Comparison of ENCODE assay signal across 8 cellular contexts in the genomic region with DNA sequence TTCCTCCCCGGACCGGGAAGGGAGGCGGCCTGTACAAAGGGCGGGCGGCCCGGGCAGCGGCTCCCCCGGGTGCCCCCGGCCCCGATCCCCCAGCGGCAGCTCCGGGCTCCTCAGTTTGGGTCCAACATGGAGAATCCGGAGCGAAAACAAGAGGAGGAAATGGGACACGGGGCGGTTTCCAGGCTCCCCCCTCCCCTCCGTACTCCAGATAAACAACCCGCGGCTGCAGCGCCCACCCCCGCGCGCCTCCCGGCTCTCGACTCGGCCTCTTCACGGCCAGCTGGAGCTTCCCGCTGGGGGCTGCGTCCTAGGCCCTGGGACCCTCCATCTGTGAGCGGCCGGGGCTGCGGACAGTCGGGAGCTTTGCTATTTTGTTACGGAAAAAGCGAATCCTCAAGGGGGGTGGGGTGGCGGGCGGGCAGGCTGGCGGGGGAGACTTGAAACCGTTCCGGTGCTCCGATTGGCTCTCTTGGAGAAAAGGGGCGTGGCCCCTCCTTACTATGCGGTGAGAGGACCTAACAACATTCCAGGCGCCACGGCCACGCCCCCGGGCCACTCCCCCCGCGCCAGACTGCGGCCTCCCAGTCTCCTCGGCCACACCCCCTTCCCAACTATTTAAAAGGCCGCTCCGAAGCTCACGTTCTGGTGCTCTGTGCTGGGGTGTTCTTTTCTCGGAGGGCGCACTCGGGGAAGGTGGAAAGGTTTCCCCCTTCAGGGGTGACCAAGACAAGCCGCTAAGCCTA. TPM values are rescaled to one million over a fixed set of nuclear protein-coding genes. Genes with fewer than 3 reads are reported as not detected.
A peak's percentile ranks its signal among the peaks of the same experiment; 100 is the strongest.
DNase-seq lines count a peak whose midpoint lies in the region; TF ChIP-seq lines count a peak whose summit lies in the region.

A gene with protein sequence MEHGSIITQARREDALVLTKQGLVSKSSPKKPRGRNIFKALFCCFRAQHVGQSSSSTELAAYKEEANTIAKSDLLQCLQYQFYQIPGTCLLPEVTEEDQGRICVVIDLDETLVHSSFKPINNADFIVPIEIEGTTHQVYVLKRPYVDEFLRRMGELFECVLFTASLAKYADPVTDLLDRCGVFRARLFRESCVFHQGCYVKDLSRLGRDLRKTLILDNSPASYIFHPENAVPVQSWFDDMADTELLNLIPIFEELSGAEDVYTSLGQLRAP (minus strand): TSS at position 153 of the 743 bp plus-strand sequence. CDS start 294 bp downstream, outside the sequence.

- peak within 1 kb of the TSS; percentile 100 for H3K27ac ChIP-seq in substantia nigra (ENCODE audit: low read depth, low read length, poor library complexity, severe bottlenecking)

- peaks cover 40% of the 10 kb centered on the region for H3K4me1 Mint-ChIP-seq in HFFc6 (ENCODE audit: low read depth)
- peaks cover 51% of the 10 kb centered on the region for H3K4me1 Mint-ChIP-seq in activated naive CD4-positive, alpha-beta T cell treated with anti-CD3 and anti-CD28 coated beads, Interleukin-2, amount 50 U/mL, for 24 hours

- DNase-seq in ELF-1 (ENCODE audit: low read depth, low spot score) (peak; percentile 99), HFFc6 (peak; percentile 98), NCI-H1105 (lab: John Stamatoyannopoulos, UW) (peak; percentile 91), SKM-1 (lab: John Stamatoyannopoulos, UW; ENCODE audit: unreplicated experiment) (peak; percentile 63), germinal center (ENCODE audit: low spot score) (peak; percentile 98), non-pigmented ciliary epithelial cell (ENCODE audit: low read depth) (peak; percentile 91), substantia nigra (lab: John Stamatoyannopoulos, UW) (peak; percentile 92 to 100 (median 98))

- H3K27me3 Mint-ChIP-seq in HFFc6 (ENCODE audit: insufficient read depth): peaks cover 8% of the 10 kb centered on the region
- H3K27me3 Mint-ChIP-seq in activated naive CD4-positive, alpha-beta T cell treated with anti-CD3 and anti-CD28 coated beads, Interleukin-2, amount 50 U/mL, for 24 hours: peaks cover 4% of the 10 kb centered on the region

- peak within 1 kb of the TSS; percentile 72 for H3K27ac Mint-ChIP-seq in HFFc6
- peak within 1 kb of the TSS; percentile 87 for H3K27ac Mint-ChIP-seq in activated naive CD4-positive, alpha-beta T cell treated with anti-CD3 and anti-CD28 coated beads, Interleukin-2, amount 50 U/mL, for 24 hours

- peak; percentile 9; the same call in 1 of the 2 replicates for TF ChIP-seq CTCF in HFFc6 (IDR thresholded peaks at IDR 0.05)

- peaks cover 5% of the 10 kb centered on the region; the same call in 1 of the 2 replicates for H3K36me3 Mint-ChIP-seq in HFFc6 (ENCODE audit: low read depth)
- no peaks in the 10 kb centered on the region for H3K36me3 Mint-ChIP-seq in activated naive CD4-positive, alpha-beta T cell treated with anti-CD3 and anti-CD28 coated beads, Interleukin-2, amount 50 U/mL, for 24 hours

- H3K4me3 Mint-ChIP-seq in HFFc6: peak within 1 kb of the TSS; percentile 91
- peak within 1 kb of the TSS; percentile 78 for H3K4me3 Mint-ChIP-seq in activated naive CD4-positive, alpha-beta T cell treated with anti-CD3 and anti-CD28 coated beads, Interleukin-2, amount 50 U/mL, for 24 hours

- no peaks in the 10 kb centered on the region for H3K9me3 Mint-ChIP-seq in HFFc6
- no peaks in the 10 kb centered on the region for H3K9me3 Mint-ChIP-seq in activated naive CD4-positive, alpha-beta T cell treated with anti-CD3 and anti-CD28 coated beads, Interleukin-2, amount 50 U/mL, for 24 hours

RNA-seq across cellular contexts. Expression of the gene that starts here (rescaled TPM):
- total RNA-seq in HFFc6 (2021; fragmentation: NEBNext Ultra II Directional; extraction: Animal tissue kit (Norgen Biotek cat#: 25700)): 100 to 1,000 TPM in 5 of 6 experiments, 10 to 100 TPM in 1; 99.2 to 128 (median 111) TPM

Comparison
In these comparisons a context has a peak if more than half of its experiments do, and no peak if none do; other contexts are left out.
1. Peak in every context shown above with its lines: DNase-seq and H3K27ac ChIP-seq.